8 cellular contexts compared by ENCODE assay signal in the genomic region with DNA sequence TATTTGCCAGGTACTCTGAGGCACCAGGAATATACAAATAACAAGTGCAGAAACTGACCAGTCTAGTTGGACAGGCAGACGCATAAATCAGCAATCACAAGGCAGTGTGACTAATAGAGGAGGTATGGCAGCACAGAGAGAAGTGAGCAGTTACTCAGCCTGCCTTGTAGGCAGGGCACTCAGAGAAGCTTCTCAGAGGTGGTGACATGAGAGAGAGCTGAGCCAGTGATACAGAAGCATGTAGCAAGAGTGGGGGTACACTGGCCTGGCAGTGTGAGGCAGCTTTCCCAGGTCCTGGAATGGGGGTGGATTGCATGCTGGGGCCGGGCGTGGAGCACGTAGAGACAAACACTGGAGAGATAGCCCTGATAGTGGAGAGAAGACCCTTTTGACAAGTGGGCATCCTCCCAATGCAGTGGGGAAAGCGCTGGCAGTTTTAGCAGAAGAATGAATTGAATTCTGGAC. TPM values are rescaled to one million over a fixed set of nuclear protein-coding genes. Genes with fewer than 3 reads are reported as not detected.
A peak's percentile ranks its signal among the peaks of the same experiment; 100 is the strongest.
DNase-seq lines count a peak whose midpoint lies in the region; ATAC-seq and TF ChIP-seq lines count a peak whose summit lies in the region.

No MANE protein-coding gene starts in this region.

- H3K9me3 ChIP-seq in mesenchymal stem cell (ENCODE audit: control insufficient read depth, low read length): no peaks in the 10 kb centered on the region

- peak overlapping the region; percentile 91 for H2BK120ac ChIP-seq in mesenchymal stem cell (ENCODE audit: low read depth, low read length)

- peaks cover 28 to 29% of the 10 kb centered on the region in 2 experiments for H3K36me3 ChIP-seq in mesenchymal stem cell (ENCODE audit: control insufficient read depth in 1 of 2, insufficient read depth in 2 of 2, low read depth in 1 of 2, low read length in 2 of 2)

- peak overlapping the region; percentile 97 for H4K91ac ChIP-seq in mesenchymal stem cell (ENCODE audit: low read length)

- H3K4me3 ChIP-seq in LNCaP clone FGC (ENCODE audit: low read depth, low read length): no peak overlapping the region
- no peak overlapping the region for H3K4me3 ChIP-seq in choroid plexus epithelial cell (ENCODE audit: low read depth, low read length)
- H3K4me3 ChIP-seq in mesenchymal stem cell (ENCODE audit: insufficient read depth in 1 of 2, low read depth in 1 of 2, low read length in 2 of 2): peak overlapping the region in 1 of 2 experiments; percentile 67

- H3K23ac ChIP-seq in mesenchymal stem cell (ENCODE audit: low read length in 2 of 2): peak overlapping the region in 1 of 2 experiments; percentile 59

- H3K79me1 ChIP-seq in mesenchymal stem cell (replicated peaks; ENCODE audit: low read length, poor library complexity, severe bottlenecking): no peaks in the 10 kb centered on the region

- no peaks in the 10 kb centered on the region for H3K27me3 ChIP-seq in mesenchymal stem cell (ENCODE audit: control insufficient read depth in 1 of 2, insufficient read depth in 1 of 2, low read length in 2 of 2)

- H3K4ac ChIP-seq in mesenchymal stem cell (ENCODE audit: low read depth in 1 of 2, low read length in 2 of 2): peak overlapping the region; percentile 54 to 90

- DNase-seq in LNCaP clone FGC (ENCODE audit: low read depth) (peak; percentile 98), choroid plexus epithelial cell (ENCODE audit: low read depth) (peak; percentile 99), mesenchymal stem cell (peak; percentile 99), UCSD-AML1 (lab: John Stamatoyannopoulos, UW; ENCODE audit: unreplicated experiment) (no peak)
- no peak for DNase-seq in NK-92 treated with Interleukin-12 subunit alpha and Interleukin-12 subunit beta, amount 100 ng/mL, for 24 hours (lab: John Stamatoyannopoulos, UW)
- no peak for DNase-seq in stimulated activated CD4-positive, alpha-beta T cell treated with anti-CD3 and anti-CD28 coated beads, Interleukin-4, amount 100 ng/mL, for 24 hours

- WGBS in mesenchymal stem cell: 30% methylated on average over 5 of the region's 5 CpGs

- no peak overlapping the region for H2AFZ ChIP-seq in mesenchymal stem cell (ENCODE audit: low read depth, low read length)

- peak overlapping the region; percentile 83 for H4K8ac ChIP-seq in mesenchymal stem cell (ENCODE audit: low read length)

- peak overlapping the region; percentile 79 to 99 for H3K18ac ChIP-seq in mesenchymal stem cell (ENCODE audit: low read depth in 1 of 2, low read length in 2 of 2)

- H3K4me1 ChIP-seq in mesenchymal stem cell (ENCODE audit: control insufficient read depth, insufficient read depth, low read depth, low read length): peaks cover 57% of the 10 kb centered on the region

- no peak for ATAC-seq in HG02588 (IDR thresholded peaks at IDR 0.05; ENCODE audit: unreplicated experiment)

- peak overlapping the region; percentile 84 to 92 for H2BK12ac ChIP-seq in mesenchymal stem cell (ENCODE audit: low read length in 2 of 2)

- no peak for TF ChIP-seq CTCF in 22Rv1 (IDR thresholded peaks at IDR 0.05)
- no peak for TF ChIP-seq CTCF in LNCaP clone FGC (IDR thresholded peaks at IDR 0.05; ENCODE audit: control insufficient read depth, extremely low read depth, insufficient read depth)
- no peak for TF ChIP-seq CTCF in choroid plexus epithelial cell (conservative IDR thresholded peaks at IDR 0.05; ENCODE audit: low read depth, low read length)

- peak overlapping the region; percentile 84 for H3K9ac ChIP-seq in mesenchymal stem cell (ENCODE audit: low read length)

- peak overlapping the region; percentile 95 for H2AK5ac ChIP-seq in mesenchymal stem cell (ENCODE audit: low read length, severe bottlenecking)

- peak overlapping the region; percentile 18 for H3K4me2 ChIP-seq in mesenchymal stem cell (ENCODE audit: low read length, poor library complexity, severe bottlenecking)

- peak overlapping the region; percentile 29 for H2BK15ac ChIP-seq in mesenchymal stem cell (ENCODE audit: low read depth, poor library complexity, severe bottlenecking)

- peak overlapping the region in 1 of 2 experiments; percentile 76 for H3K14ac ChIP-seq in mesenchymal stem cell (ENCODE audit: low read length in 2 of 2)

- H2BK5ac ChIP-seq in mesenchymal stem cell (ENCODE audit: low read depth, low read length, poor library complexity, severe bottlenecking): peak overlapping the region; percentile 92

- H3K27ac ChIP-seq in 22Rv1 (peak overlapping the region; percentile 37; the same call in 1 of the 2 replicates), mesenchymal stem cell (ENCODE audit: low read length, poor library complexity, severe bottlenecking) (peak overlapping the region; percentile 99)

RNA-seq across cellular contexts. Expression of a gene that starts 7.8 kb away (rescaled TPM):
- polyA plus RNA-seq in mesenchymal stem cell (2013, experiment 1 of 2): 42.7 TPM
- polyA plus RNA-seq in mesenchymal stem cell (2013, experiment 2 of 2): 42.7 TPM

RNA-seq across cellular contexts. Expression of a gene that starts 39.7 kb away (rescaled TPM):
- polyA plus RNA-seq in mesenchymal stem cell (2013, experiment 1 of 2): not detected
- polyA plus RNA-seq in mesenchymal stem cell (2013, experiment 2 of 2): not detected

RNA-seq across cellular contexts. Expression of a gene that starts 45.7 kb away (rescaled TPM):
- 86.6 TPM for polyA plus RNA-seq in mesenchymal stem cell (2013, experiment 1 of 2)
- polyA plus RNA-seq in mesenchymal stem cell (2013, experiment 2 of 2): 85.7 TPM

Comparison
In these comparisons a context has a peak if more than half of its experiments do, and no peak if none do; other contexts are left out.
1. DNase-seq: peak in LNCaP clone FGC (single experiment), choroid plexus epithelial cell (single experiment) and mesenchymal stem cell (single experiment); none in UCSD-AML1 (single experiment), NK-92 treated with Interleukin-12 subunit alpha and Interleukin-12 subunit beta, amount 100 ng/mL, for 24 hours (single experiment) and stimulated activated CD4-positive, alpha-beta T cell treated with anti-CD3 and anti-CD28 coated beads, Interleukin-4, amount 100 ng/mL, for 24 hours (single experiment).